ENCODE assay signal across 1 cellular context in genomic region chr3:155512175-155512866, GRCh38.
TF ChIP-seq lines count a peak whose summit lies in the region.

No MANE protein-coding gene starts in this region.

TF ChIP-seq in H1, 55 proteins besides CTCF, POLR2A, EP300 and RAD21 (continued from another document):
- no peak for TF ChIP-seq SIRT6 (IDR thresholded peaks at IDR 0.05; ENCODE audit: low read length)
- TF ChIP-seq HDAC6 (IDR thresholded peaks at IDR 0.05; ENCODE audit: low read depth, low read length) = no peak
- no peak for TF ChIP-seq ASH2L (IDR thresholded peaks at IDR 0.05; ENCODE audit: low read length)
- no peak for TF ChIP-seq CHD1 (IDR thresholded peaks at IDR 0.05; ENCODE audit: low read depth, low read length)
- TF ChIP-seq TEAD4 (IDR thresholded peaks at IDR 0.05; ENCODE audit: low read depth, low read length) = no peak
- no peak for TF ChIP-seq SP1 (IDR thresholded peaks at IDR 0.05; ENCODE audit: low read depth, low read length)
- TF ChIP-seq EZH2 (IDR thresholded peaks at IDR 0.05; ENCODE audit: low read depth, low read length, severe bottlenecking) = no peak
- TF ChIP-seq TCF12 (IDR thresholded peaks at IDR 0.05; ENCODE audit: low read depth, low read length) = no peak
- no peak for TF ChIP-seq TAF1 (IDR thresholded peaks at IDR 0.05; ENCODE audit: low read depth, low read length)
- no peak for TF ChIP-seq NANOG (IDR thresholded peaks at IDR 0.05; ENCODE audit: insufficient read depth, low read depth, low read length, poor library complexity, severe bottlenecking)
- no peak for TF ChIP-seq BRCA1 (IDR thresholded peaks at IDR 0.05; ENCODE audit: low read depth, low read length)
- TF ChIP-seq RFX5 (IDR thresholded peaks at IDR 0.05; ENCODE audit: borderline replicate concordance, low read depth, low read length) = no peak
- TF ChIP-seq PHF8 (conservative IDR thresholded peaks at IDR 0.05; ENCODE audit: low read depth, low read length) = no peak
- no peak for TF ChIP-seq JUN (IDR thresholded peaks at IDR 0.05; ENCODE audit: low read depth, low read length)
- no peak for TF ChIP-seq SRF (IDR thresholded peaks at IDR 0.05; ENCODE audit: low read depth, low read length)
